22 cellular contexts compared by ENCODE assay signal in genomic region chr18:11866764-11867163, GRCh38. TPM values are rescaled to one million over a fixed set of nuclear protein-coding genes. Genes with fewer than 3 reads are reported as not detected.
DNase-seq lines count a peak whose midpoint lies in the region; ATAC-seq, FAIRE-seq and TF ChIP-seq lines count a peak whose summit lies in the region.
"Had no signal": no experiment of that assay in that cellular context is flagged by ENCODE, and none has a peak within 500 bp of the region (broad histone marks: within the 10 kb centered on the region; RNA-seq: fewer than 3 reads in every experiment).

No MANE protein-coding gene starts in this region.

- DNase-seq in Caco-2 (no peak), IMR-90 (no peak), K562 (ENCODE audit: extremely low read depth in 1 of 4, low spot score in 3 of 4) (peak in 1 of 4 experiments; percentile 38), spleen (peak; percentile 41), DMS53 (lab: John Stamatoyannopoulos, UW) (no peak), UCSD-AML1 (lab: John Stamatoyannopoulos, UW; ENCODE audit: unreplicated experiment) (no peak)
- DNase-seq: C1 segment of cervical spinal cord; CD4-positive, alpha-beta memory T cell; DMS 273 treated with DMSO at 0.1 percent for 48 hours; DMS79 treated with DMSO at 0.1 percent for 48 hours; HFFc6; MM.1S; NCI-H2029; NCI-H446 treated with DMSO at 0.1 percent for 48 hours; NCI-H526; SHP77; SW 1271 had no signal

- H4K91ac ChIP-seq in IMR-90 (ENCODE audit: insufficient read depth, low read depth, low read length), result no peak overlapping the region

- no peaks in the 10 kb centered on the region for H3K36me3 ChIP-seq in Caco-2 (ENCODE audit: control insufficient read depth, insufficient read depth, low read length)
- no peaks in the 10 kb centered on the region for H3K36me3 ChIP-seq in IMR-90 (ENCODE audit: control insufficient read depth, insufficient read depth, low read length)
- no peaks in the 10 kb centered on the region for H3K36me3 ChIP-seq in K562 (ENCODE audit: control insufficient read depth, insufficient read depth, low read length)
- H3K36me3 ChIP-seq in spleen, result no peaks in the 10 kb centered on the region
- H3K36me3 ChIP-seq: HAP-1 had no signal

- POLR2A ChIA-PET in Caco-2 (lab: Charles Lee) (no interaction called here), IMR-90 (lab: Charles Lee; ENCODE audit: unreplicated experiment) (no interaction called here), K562 (lab: Yijun Ruan, JAX) (interaction anchor here (0.6 to 1.2 kb wide), 3 partner anchors 9 to 15 kb away, joined by 3 read pairs; no protein-coding TSS in a partner anchor)

- no peaks in the 10 kb centered on the region for H3K79me1 ChIP-seq in IMR-90 (ENCODE audit: low read depth in 1 of 2, low read length in 2 of 2)

- no peak overlapping the region for H3K27ac ChIP-seq in IMR-90 (ENCODE audit: insufficient read depth, low read length)
- H3K27ac ChIP-seq in K562 (ENCODE audit: extremely low read depth, low read depth, low read length), result no peak overlapping the region
- no peak overlapping the region for H3K27ac ChIP-seq in spleen
- H3K27ac ChIP-seq: KMS-11, RWPE1 had no signal

- H3K4me3 Mint-ChIP-seq in Caco-2 (ENCODE audit: unreplicated experiment), result no peak overlapping the region
- H3K4me3 Mint-ChIP-seq: CD4-positive, alpha-beta memory T cell; HFFc6 had no signal

- H3K9me3 Mint-ChIP-seq in Caco-2 (ENCODE audit: unreplicated experiment), result no peaks in the 10 kb centered on the region
- H3K9me3 Mint-ChIP-seq: CD4-positive, alpha-beta memory T cell; HFFc6 had no signal

- no peak overlapping the region for H3K14ac ChIP-seq in IMR-90 (replicated peaks; ENCODE audit: low read depth, low read length)

- no peaks in the 10 kb centered on the region for H3K27me3 ChIP-seq in Caco-2 (replicated peaks; ENCODE audit: control insufficient read depth, insufficient read depth, low read length)
- H3K27me3 ChIP-seq in IMR-90 (ENCODE audit: control insufficient read depth, insufficient read depth, low read length), result no peaks in the 10 kb centered on the region
- H3K27me3 ChIP-seq in K562 (ENCODE audit: control insufficient read depth in 2 of 2, insufficient read depth in 2 of 2, low read length in 2 of 2), result peaks cover 2 to 4% of the 10 kb centered on the region in 2 experiments; a peak in 2 of 5 replicates
- H3K27me3 ChIP-seq in spleen (replicated peaks in 1 of 7), result no peaks in the 10 kb centered on the region

- TF ChIP-seq EP300 in K562 (IDR thresholded peaks at IDR 0.05; ENCODE audit: low read length), result no peak

- H3K27me3 Mint-ChIP-seq in Caco-2 (ENCODE audit: insufficient read depth, unreplicated experiment), result no peaks in the 10 kb centered on the region

- peaks cover 8% of the 10 kb centered on the region for H3K4me1 ChIP-seq in Caco-2
- H3K4me1 ChIP-seq in IMR-90 (ENCODE audit: control insufficient read depth, insufficient read depth, low read length), result peaks cover 2% of the 10 kb centered on the region; the same call in 1 of the 2 replicates
- peaks cover 0 to 6% of the 10 kb centered on the region in 2 experiments; a peak in 3 of 5 replicates for H3K4me1 ChIP-seq in K562 (replicated peaks in 1 of 2; ENCODE audit: control insufficient read depth in 2 of 2, insufficient read depth in 2 of 2, low read length in 2 of 2)
- no peaks in the 10 kb centered on the region for H3K4me1 ChIP-seq in spleen
- H3K4me1 ChIP-seq: HAP-1 had no signal

- no peak overlapping the region for H3K9ac ChIP-seq in IMR-90 (ENCODE audit: low read depth, low read length)
- peak overlapping the region in 1 of 2 experiments; percentile 0; a peak in 1 of 4 replicates for H3K9ac ChIP-seq in K562 (ENCODE audit: insufficient read depth in 1 of 2, low read depth in 2 of 2, low read length in 2 of 2)
- H3K9ac ChIP-seq: KMS-11 had no signal

- H2BK5ac ChIP-seq in IMR-90 (ENCODE audit: low read depth, low read length, poor library complexity, severe bottlenecking), result no peak overlapping the region

- H3K4me3 ChIP-seq in Caco-2 (ENCODE audit: low read depth, low read length) (no peak overlapping the region), IMR-90 (ENCODE audit: insufficient read depth, low read depth, low read length) (no peak overlapping the region), K562 (no peak overlapping the region), spleen (no peak overlapping the region)
- H3K4me3 ChIP-seq: HAP-1 had no signal

- no peak for ATAC-seq in IMR-90 (ENCODE audit: low read depth)
- peak; percentile 52 for ATAC-seq in K562
- no peak for ATAC-seq in GM19397 (IDR thresholded peaks at IDR 0.05; ENCODE audit: unreplicated experiment)

- H2BK20ac ChIP-seq in IMR-90 (ENCODE audit: low read depth, low read length), result no peak overlapping the region

- peak; percentile 37 for FAIRE-seq in K562 (lab: Jason Lieb, UNC)
- FAIRE-seq: GM19239 had no signal

- no CpG with 5 or more reads among the region's 5 CpGs for WGBS in IMR-90 (ENCODE audit: extremely low coverage in 2 of 2, insufficient read length in 1 of 2), 2 experiments
- WGBS in K562 (ENCODE audit: insufficient coverage, low coverage, missing lambda C conversion rate), result 2% methylated on average over 5 of the region's 5 CpGs
- WGBS in spleen, 5 donors, result 60 to 71% (median 68%) methylated on average over 4 to 5 of the region's 5 CpGs

- H2AFZ ChIP-seq in IMR-90 (replicated peaks; ENCODE audit: low read length, poor library complexity), result peak overlapping the region; percentile 63
- H2AFZ ChIP-seq in K562 (ENCODE audit: low read depth, low read length), result no peak overlapping the region

- H3K9me1 ChIP-seq in IMR-90 (ENCODE audit: insufficient read depth, low read length) (no peaks in the 10 kb centered on the region; the same call in 1 of the 2 replicates), K562 (ENCODE audit: control insufficient read depth, insufficient read depth, low read length) (no peaks in the 10 kb centered on the region)

- H3K56ac ChIP-seq in IMR-90 (ENCODE audit: extremely low read depth, insufficient read depth, low read length), result no peak overlapping the region

- no peak overlapping the region for H2BK120ac ChIP-seq in IMR-90 (ENCODE audit: low read depth, low read length)

- no peak overlapping the region for H4K5ac ChIP-seq in IMR-90 (ENCODE audit: low read depth, low read length)

- H3K27ac Mint-ChIP-seq in Caco-2 (ENCODE audit: unreplicated experiment), result peak overlapping the region; percentile 66
- H3K27ac Mint-ChIP-seq: CD4-positive, alpha-beta memory T cell; HFFc6 had no signal

- H3K79me2 ChIP-seq in K562 (ENCODE audit: control insufficient read depth, insufficient read depth, low read length), result no peaks in the 10 kb centered on the region

- intact Hi-C loops in Caco-2 (cut with micrococcal nuclease; ENCODE audit: unreplicated experiment) (no loop called here), IMR-90 (cut with micrococcal nuclease) (no loop called here), K562 (cut with micrococcal nuclease) (no loop called here), spleen (cut with DNase I; ENCODE audit: low total_unique reads) (no loop called here)

- no peak overlapping the region for H3K4me2 ChIP-seq in IMR-90 (ENCODE audit: low read depth, low read length)
- H3K4me2 ChIP-seq in K562 (ENCODE audit: insufficient read depth, low read length), result no peak overlapping the region
- H3K4me2 ChIP-seq: KMS-11 had no signal

- no peak overlapping the region for H3K18ac ChIP-seq in IMR-90 (ENCODE audit: low read depth, low read length)

- no peak overlapping the region for H2AK5ac ChIP-seq in IMR-90 (ENCODE audit: low read depth, low read length)

- no peaks in the 10 kb centered on the region for H3K9me3 ChIP-seq in Caco-2
- no peaks in the 10 kb centered on the region for H3K9me3 ChIP-seq in IMR-90 (ENCODE audit: control insufficient read depth, insufficient read depth, low read length)
- no peaks in the 10 kb centered on the region for H3K9me3 ChIP-seq in K562 (replicated peaks; ENCODE audit: control insufficient read depth, insufficient read depth, low read depth, low read length)
- H3K9me3 ChIP-seq in spleen, result no peaks in the 10 kb centered on the region
- H3K9me3 ChIP-seq: HAP-1 had no signal

- in situ Hi-C loops in IMR-90 (cut with MboI; ENCODE audit: low sequenced_read_pairs) (no loop called here), K562 (cut with MboI) (no loop called here)

- no peak overlapping the region for H2BK15ac ChIP-seq in IMR-90 (ENCODE audit: low read depth, low read length)

- CTCF ChIA-PET in Caco-2 (lab: Charles Lee), result interaction anchor here (0.7 kb wide), 1 partner anchor 40 kb away, joined by 3 read pairs; no protein-coding TSS in a partner anchor
- CTCF ChIA-PET in IMR-90 (lab: Yijun Ruan, JAX), result no interaction called here
- CTCF ChIA-PET in K562 (lab: Yijun Ruan, JAX; ENCODE audit: low intra/inter-chr PET ratio), result no interaction called here

- no peak for TF ChIP-seq POLR2A in IMR-90 (IDR thresholded peaks at IDR 0.05; ENCODE audit: low read depth, low read length)
- no peak for TF ChIP-seq POLR2A in K562 (conservative IDR thresholded peaks at IDR 0.05)
- TF ChIP-seq POLR2A in spleen (IDR thresholded peaks at IDR 0.05), result no peak

- TF ChIP-seq RAD21 in IMR-90 (IDR thresholded peaks at IDR 0.05; ENCODE audit: low read length) (no peak), K562 (CRISPR knock-in tag; conservative IDR thresholded peaks at IDR 0.05 in 1 of 2, IDR thresholded peaks at IDR 0.05 in 1 of 2) (no peak)

- H2AK9ac ChIP-seq in IMR-90 (replicated peaks; ENCODE audit: low read depth, low read length, poor library complexity), result no peak overlapping the region

- H4K20me1 ChIP-seq in IMR-90 (ENCODE audit: insufficient read depth, low read length) (no peaks in the 10 kb centered on the region), K562 (replicated peaks; ENCODE audit: control insufficient read depth, insufficient read depth, low read length) (no peaks in the 10 kb centered on the region)

- peak overlapping the region; percentile 51; the same call in 1 of the 2 replicates for H3K23ac ChIP-seq in IMR-90 (ENCODE audit: low read depth, low read length)

- no peak for TF ChIP-seq CTCF in Caco-2 (IDR thresholded peaks at IDR 0.05; ENCODE audit: insufficient read depth in 1 of 2, low read depth in 1 of 2, low read length in 1 of 2, severe bottlenecking in 1 of 2, unreplicated experiment in 1 of 2)
- TF ChIP-seq CTCF in IMR-90 (conservative IDR thresholded peaks at IDR 0.05; ENCODE audit: low read depth, low read length), result no peak
- no peak for TF ChIP-seq CTCF in K562 (IDR thresholded peaks at IDR 0.05 in 2 of 3, conservative IDR thresholded peaks at IDR 0.05 in 1 of 3; ENCODE audit: insufficient read depth in 2 of 3, low read depth in 1 of 3, low read length in 3 of 3)
- TF ChIP-seq CTCF in spleen (IDR thresholded peaks at IDR 0.05 in 8 of 11, conservative IDR thresholded peaks at IDR 0.05 in 3 of 11), result no peak

- dilution Hi-C loops in IMR-90 (cut with HindIII; ENCODE audit: low sequenced_read_pairs, unreplicated experiment), result no loop called here

- H3K4me1 Mint-ChIP-seq in Caco-2 (ENCODE audit: low read depth, unreplicated experiment), result peaks cover 3% of the 10 kb centered on the region

- H3K4ac ChIP-seq in IMR-90 (ENCODE audit: low read depth, low read length), result no peak overlapping the region

- peaks cover 3% of the 10 kb centered on the region for H3K36me3 Mint-ChIP-seq in Caco-2 (ENCODE audit: insufficient read depth, unreplicated experiment)
- H3K36me3 Mint-ChIP-seq: CD4-positive, alpha-beta memory T cell had no signal

- no TSS peak for BruUV-seq in Caco-2 (replicated peaks; lab: Mats Ljungman, UMichigan)
- BruUV-seq in IMR-90 (replicated peaks; lab: Mats Ljungman, UMichigan), result no TSS peak
- no TSS peak for BruUV-seq in K562 (replicated peaks; lab: Mats Ljungman, UMichigan)

- no peak overlapping the region for H4K8ac ChIP-seq in IMR-90 (ENCODE audit: low read depth in 2 of 2, low read length in 2 of 2)

RNA-seq across cellular contexts. Expression of gene CHMP1B, which starts 15.6 kb away (rescaled TPM):
- total RNA-seq in Caco-2 (2022) (45.2 and 56.5 TPM in 2 replicates), IMR-90 (2012; rRNA removed) (39.4 and 69.7 TPM in 2 replicates), K562 (2014; rRNA removed) (22.3 and 22.9 TPM in 2 replicates), K562 (2014; rRNA removed; fragmentation: Illumina TruSeq; extraction: Trizol) (18.7 and 21.7 TPM in 2 replicates), K562 (2015; rRNA removed; fragmentation: Illumina TruSeq; extraction: Trizol) (15.6 and 17.6 TPM in 2 replicates), K562 (2021) (17.1 and 21.3 TPM in 2 replicates), spleen (10 to 100 TPM; 34.2 to 58.0 (median 42.0) TPM)
- polyA plus RNA-seq in IMR-90 (2012; rRNA removed) (21.1 and 26.9 TPM in 2 replicates), K562 (2011; rRNA removed) (17.7 and 19.0 TPM in 2 replicates), K562 (2014; fragmentation: Illumina TruSeq; extraction: Trizol) (20.3 and 22.6 TPM in 2 replicates), K562 (2014; fragmentation: Nextera tagmentation; extraction: Ambion mirVana) (10 to 100 TPM; 12.3 to 14.5 TPM), K562 (2014; rRNA removed) (27.9 and 29.9 TPM in 2 replicates), spleen (10 to 100 TPM; 33.1 to 37.8 (median 36.0) TPM)
- polyA plus RNA-seq in IMR-90 (2012; cell fraction: cytosol; rRNA removed), result 41.2 and 44.8 TPM in 2 replicates
- 30.2 and 81.9 TPM in 2 replicates for polyA plus RNA-seq in IMR-90 (2012; cell fraction: nucleus; rRNA removed; ENCODE audit: low replicate concordance)
- total RNA-seq in K562 (2011; cell fraction: chromatin; rRNA removed; ENCODE audit: low replicate concordance), result 8.3 and 13.4 TPM in 2 replicates
- 10.8 and 11.2 TPM in 2 replicates for total RNA-seq in K562 (2011; cell fraction: nucleolus; rRNA removed)
- total RNA-seq in K562 (2011; cell fraction: nucleoplasm; rRNA removed), result 15.5 and 19.1 TPM in 2 replicates
- polyA plus RNA-seq in K562 (2011; cell fraction: cytosol; rRNA removed), result 15.7 and 19.8 TPM in 2 replicates
- polyA plus RNA-seq in K562 (2011; cell fraction: nucleus; rRNA removed), result 11.0 and 12.8 TPM in 2 replicates
- polyA plus RNA-seq in K562 (2012), result 16.6 and 23.6 TPM in 2 replicates
- polyA minus RNA-seq in K562 (2011; rRNA and poly(A)+ RNA removed), result 16.9 and 22.1 TPM in 2 replicates
- 6.8 and 7.9 TPM in 2 replicates for polyA minus RNA-seq in K562 (2011; cell fraction: cytosol; rRNA and poly(A)+ RNA removed)
- polyA minus RNA-seq in K562 (2011; cell fraction: nucleus; rRNA and poly(A)+ RNA removed), result 5.1 and 10.0 TPM in 2 replicates

RNA-seq across cellular contexts. Expression of gene MPPE1, which starts 41.4 kb away (rescaled TPM):
- total RNA-seq in Caco-2 (2022) (47.4 and 52.6 TPM in 2 replicates), IMR-90 (2012; rRNA removed) (13.8 and 22.5 TPM in 2 replicates), K562 (2014; rRNA removed) (11.2 and 12.8 TPM in 2 replicates), K562 (2014; rRNA removed; fragmentation: Illumina TruSeq; extraction: Trizol) (12.8 and 14.7 TPM in 2 replicates), K562 (2015; rRNA removed; fragmentation: Illumina TruSeq; extraction: Trizol) (10.7 and 11.7 TPM in 2 replicates), K562 (2021) (14.2 and 17.4 TPM in 2 replicates), spleen (10 to 100 TPM; 44.9 to 89.9 (median 57.3) TPM)
- polyA plus RNA-seq in IMR-90 (2012; rRNA removed) (18.9 and 19.9 TPM in 2 replicates), K562 (2011; rRNA removed) (18.2 and 19.2 TPM in 2 replicates), K562 (2014; fragmentation: Illumina TruSeq; extraction: Trizol) (11.0 and 12.8 TPM in 2 replicates), K562 (2014; fragmentation: Nextera tagmentation; extraction: Ambion mirVana) (10 to 100 TPM; 13.3 to 13.4 TPM), K562 (2014; rRNA removed) (12.8 and 19.5 TPM in 2 replicates), spleen (10 to 100 TPM; 29.7 to 46.6 (median 29.7) TPM)
- 9.7 and 11.8 TPM in 2 replicates for polyA plus RNA-seq in IMR-90 (2012; cell fraction: cytosol; rRNA removed)
- polyA plus RNA-seq in IMR-90 (2012; cell fraction: nucleus; rRNA removed; ENCODE audit: low replicate concordance), result 35.3 and 50.2 TPM in 2 replicates
- 60.6 and 93.7 TPM in 2 replicates for total RNA-seq in K562 (2011; cell fraction: chromatin; rRNA removed; ENCODE audit: low replicate concordance)
- total RNA-seq in K562 (2011; cell fraction: nucleolus; rRNA removed), result 51.7 and 62.2 TPM in 2 replicates
- total RNA-seq in K562 (2011; cell fraction: nucleoplasm; rRNA removed), result 58.4 and 67.3 TPM in 2 replicates
- polyA plus RNA-seq in K562 (2011; cell fraction: cytosol; rRNA removed), result 10.3 and 11.9 TPM in 2 replicates
- polyA plus RNA-seq in K562 (2011; cell fraction: nucleus; rRNA removed), result 50.1 and 55.3 TPM in 2 replicates
- polyA plus RNA-seq in K562 (2012), result 10.9 and 18.8 TPM in 2 replicates
- polyA minus RNA-seq in K562 (2011; rRNA and poly(A)+ RNA removed), result 14.8 and 16.9 TPM in 2 replicates
- 6.4 and 6.9 TPM in 2 replicates for polyA minus RNA-seq in K562 (2011; cell fraction: cytosol; rRNA and poly(A)+ RNA removed)
- 17.6 and 27.8 TPM in 2 replicates for polyA minus RNA-seq in K562 (2011; cell fraction: nucleus; rRNA and poly(A)+ RNA removed)
